ENCODE assay signal across 21 cellular contexts in genomic region chr16:30117768-30118167, GRCh38. TPM values are rescaled to one million over a fixed set of nuclear protein-coding genes. Genes with fewer than 3 reads are reported as not detected.
"Had no signal": no experiment of that assay in that cellular context is flagged by ENCODE, and none has a peak within 500 bp of the region (broad histone marks: within the 10 kb centered on the region; RNA-seq: fewer than 3 reads in every experiment).

No MANE protein-coding gene starts in this region.

- H3K4me3 ChIP-seq: coronary artery, dorsolateral prefrontal cortex, esophagus muscularis mucosa, gastrocnemius medialis, heart right ventricle, left lung, lower lobe of right lung, mucosa of descending colon had no signal

- H3K9me3 ChIP-seq: esophagus muscularis mucosa, gastrocnemius medialis, heart right ventricle, left lung, lower lobe of right lung, mucosa of descending colon had no signal

- ATAC-seq: foreskin keratinocyte, gastrocnemius medialis, heart right ventricle, left cardiac atrium, left lung, left ventricle myocardium superior, lower lobe of right lung, mucosa of descending colon had no signal

- H3K4me3 Mint-ChIP-seq: immature natural killer cell, mesothelial cell of epicardium had no signal

- H3K27ac ChIP-seq: coronary artery, esophagus muscularis mucosa, foreskin keratinocyte, gastrocnemius medialis, heart right ventricle, left lung, lower lobe of right lung had no signal

- H3K27ac Mint-ChIP-seq: immature natural killer cell, mesothelial cell of epicardium had no signal

- H3K9me3 Mint-ChIP-seq: immature natural killer cell, mesothelial cell of epicardium had no signal

- H3K4me1 ChIP-seq: foreskin keratinocyte had no signal

- H3K27me3 ChIP-seq: dorsolateral prefrontal cortex, esophagus muscularis mucosa, foreskin keratinocyte, gastrocnemius medialis, heart right ventricle, left lung had no signal

- DNase-seq: dermis blood vessel endothelial cell; dorsolateral prefrontal cortex; effector CD4-positive, alpha-beta T cell; effector memory CD4-positive, alpha-beta T cell; foreskin keratinocyte; gastrocnemius medialis; glutamatergic neuron; head of caudate nucleus; heart right ventricle; hippocampal formation; immature natural killer cell; left cardiac atrium; left lung; left ventricle myocardium superior; lower lobe of right lung; mesenchymal stem cell had no signal

RNA-seq across cellular contexts. Expression of gene GDPD3, which starts 4.4 kb away (rescaled TPM):
- total RNA-seq: epithelial cell of proximal tubule had no signal
